Comparison of ENCODE assay signal across 11 cellular contexts in genomic region chr5:152542741-152543140, GRCh38.
DNase-seq lines count a peak whose midpoint lies in the region; ATAC-seq lines count a peak whose summit lies in the region.
"Had no signal": no experiment of that assay in that cellular context is flagged by ENCODE, and none has a peak within 500 bp of the region (broad histone marks: within the 10 kb centered on the region; RNA-seq: fewer than 3 reads in every experiment).

No MANE protein-coding gene starts in this region.

- H3K27me3 Mint-ChIP-seq in activated CD4-positive, alpha-beta T cell treated with anti-CD3 and anti-CD28 coated beads for 36 hours, result peaks cover 15% of the 10 kb centered on the region

- no peaks in the 10 kb centered on the region for H3K4me1 Mint-ChIP-seq in activated CD4-positive, alpha-beta T cell treated with anti-CD3 and anti-CD28 coated beads for 36 hours

- CTCF ChIA-PET in activated CD4-positive, alpha-beta T cell treated with anti-CD3 and anti-CD28 coated beads for 36 hours (lab: Charles Lee), result interaction anchor here (0.5 kb wide), 1 partner anchor 623 kb away, joined by 3 read pairs; no protein-coding TSS in a partner anchor

- intact Hi-C loops in activated CD4-positive, alpha-beta T cell treated with anti-CD3 and anti-CD28 coated beads for 36 hours (cut with DNase I, micrococcal nuclease), result no loop called here

- DNase-seq in A172 (ENCODE audit: low spot score), result peak; percentile 35
- DNase-seq in HT1080 (ENCODE audit: low read depth), result peak; percentile 37
- DNase-seq in astrocyte of the hippocampus (ENCODE audit: low read depth, low spot score), result peak; percentile 77
- DNase-seq in iris pigment epithelial cell (ENCODE audit: low read depth), result peak; percentile 11
- no peak for DNase-seq in NCI-H69 (lab: John Stamatoyannopoulos, UW)
- DNase-seq in activated CD4-positive, alpha-beta T cell treated with anti-CD3 and anti-CD28 coated beads for 36 hours, result no peak
- DNase-seq: Karpas-422, NCI-H345 had no signal

- POLR2A ChIA-PET in activated CD4-positive, alpha-beta T cell treated with anti-CD3 and anti-CD28 coated beads for 36 hours (lab: Charles Lee), result no interaction called here

- ATAC-seq in HG02870 (IDR thresholded peaks at IDR 0.05; ENCODE audit: unreplicated experiment), result no peak
- ATAC-seq in GM18870 (IDR thresholded peaks at IDR 0.05; ENCODE audit: unreplicated experiment), result no peak
- no peak for ATAC-seq in activated CD4-positive, alpha-beta T cell treated with anti-CD3 and anti-CD28 coated beads for 36 hours
- ATAC-seq: natural killer cell treated with Interleukin-12 subunit alpha and Interleukin-12 subunit beta and Interleukin-15 and Interleukin-18, amount 100 ng/mL, for 72 hours had no signal

- no peaks in the 10 kb centered on the region for H3K9me3 Mint-ChIP-seq in activated CD4-positive, alpha-beta T cell treated with anti-CD3 and anti-CD28 coated beads for 36 hours (ENCODE audit: low read depth)
- H3K9me3 Mint-ChIP-seq: natural killer cell treated with Interleukin-12 subunit alpha and Interleukin-12 subunit beta and Interleukin-15 and Interleukin-18, amount 100 ng/mL, for 72 hours had no signal

- no peak overlapping the region for H3K27ac Mint-ChIP-seq in activated CD4-positive, alpha-beta T cell treated with anti-CD3 and anti-CD28 coated beads for 36 hours
- H3K27ac Mint-ChIP-seq: natural killer cell treated with Interleukin-12 subunit alpha and Interleukin-12 subunit beta and Interleukin-15 and Interleukin-18, amount 100 ng/mL, for 72 hours had no signal

- no peak overlapping the region for H3K4me3 Mint-ChIP-seq in activated CD4-positive, alpha-beta T cell treated with anti-CD3 and anti-CD28 coated beads for 36 hours
- H3K4me3 Mint-ChIP-seq: natural killer cell treated with Interleukin-12 subunit alpha and Interleukin-12 subunit beta and Interleukin-15 and Interleukin-18, amount 100 ng/mL, for 72 hours had no signal

- no peaks in the 10 kb centered on the region for H3K36me3 Mint-ChIP-seq in activated CD4-positive, alpha-beta T cell treated with anti-CD3 and anti-CD28 coated beads for 36 hours (ENCODE audit: low read depth)
- H3K36me3 Mint-ChIP-seq: natural killer cell treated with Interleukin-12 subunit alpha and Interleukin-12 subunit beta and Interleukin-15 and Interleukin-18, amount 100 ng/mL, for 72 hours had no signal

Comparison
In these comparisons a context has a peak if more than half of its experiments do, and no peak if none do; other contexts are left out.
1. DNase-seq: peak in A172 (single experiment), HT1080 (single experiment), astrocyte of the hippocampus (single experiment) and iris pigment epithelial cell (single experiment); none in NCI-H69 (single experiment) and activated CD4-positive, alpha-beta T cell treated with anti-CD3 and anti-CD28 coated beads for 36 hours (single experiment).